ENCODE assay signal across 9 cellular contexts in the genomic region with DNA sequence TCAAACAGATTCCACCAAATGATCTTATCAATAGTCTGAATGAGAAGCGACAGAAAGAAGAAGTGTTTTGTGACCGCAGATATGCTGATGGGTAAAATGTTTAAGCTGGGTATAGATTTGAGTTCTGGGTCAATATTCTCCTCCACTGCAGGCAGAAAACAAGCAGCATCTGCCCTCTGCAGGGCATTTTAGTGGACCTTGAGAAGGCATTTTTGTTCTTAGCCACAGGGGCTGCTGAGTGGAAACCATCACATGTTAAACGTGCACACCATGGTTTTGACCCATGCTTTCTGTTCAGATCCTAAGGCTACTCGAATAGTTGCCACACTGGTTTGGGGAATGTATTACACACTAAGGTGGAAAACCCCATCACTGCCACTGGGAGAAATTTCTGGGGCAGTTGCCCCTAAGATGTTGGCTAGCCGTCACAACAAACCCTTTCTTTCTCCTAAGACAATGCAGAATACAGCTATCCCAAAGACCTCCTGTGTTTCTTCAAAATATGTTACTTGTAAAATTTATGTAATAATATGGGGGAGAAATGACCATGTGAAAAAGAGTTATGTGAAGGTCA. TPM values are rescaled to one million over a fixed set of nuclear protein-coding genes. Genes with fewer than 3 reads are reported as not detected.
DNase-seq lines count a peak whose midpoint lies in the region; ATAC-seq, FAIRE-seq and TF ChIP-seq lines count a peak whose summit lies in the region.
"Had no signal": no experiment of that assay in that cellular context is flagged by ENCODE, and none has a peak within 500 bp of the region (broad histone marks: within the 10 kb centered on the region; RNA-seq: fewer than 3 reads in every experiment).

No MANE protein-coding gene starts in this region.

- no peak for FAIRE-seq in RCC 7860 (lab: Jason Lieb, UNC)

- in situ Hi-C loops in Panc1 (cut with HindIII; ENCODE audit: low pct_unique_long_range_greater_than_20kb, low sequenced_read_pairs) = no loop called here

- no peaks in the 10 kb centered on the region for H3K9me3 ChIP-seq in Panc1 (ENCODE audit: control insufficient read depth, insufficient read depth, low read depth, low read length)

- peak; percentile 44 for ATAC-seq in GM19035 (IDR thresholded peaks at IDR 0.05; ENCODE audit: unreplicated experiment)
- ATAC-seq in Panc1 = no peak
- ATAC-seq in foreskin keratinocyte = no peak
- ATAC-seq in GM21447 (IDR thresholded peaks at IDR 0.05; ENCODE audit: unreplicated experiment) = no peak

- H3K4me1 ChIP-seq in Panc1 (ENCODE audit: control insufficient read depth, insufficient read depth, low read length) = peaks cover 3% of the 10 kb centered on the region
- no peaks in the 10 kb centered on the region for H3K4me1 ChIP-seq in foreskin keratinocyte

- POLR2A ChIA-PET in Panc1 (lab: Charles Lee) = no interaction called here

- TF ChIP-seq CTCF in Panc1 (IDR thresholded peaks at IDR 0.05) (peak; percentile 64), foreskin keratinocyte (conservative IDR thresholded peaks at IDR 0.05) (peak; percentile 33)

- H3K36me3 ChIP-seq in Panc1 (ENCODE audit: control insufficient read depth, insufficient read depth, low read length) = no peaks in the 10 kb centered on the region

- no peak overlapping the region for H3K4me3 ChIP-seq in Panc1 (ENCODE audit: low read depth in 2 of 2, low read length in 2 of 2)

- peak; percentile 33 for DNase-seq in A172 (ENCODE audit: low spot score)
- no peak for DNase-seq in Panc1 (ENCODE audit: low read depth, low spot score)
- no peak for DNase-seq in foreskin keratinocyte
- DNase-seq in iPS-NIHi7 (ENCODE audit: extremely low spot score) = no peak
- no peak for DNase-seq in NCI-H2196 (lab: John Stamatoyannopoulos, UW; ENCODE audit: unreplicated experiment)
- no peak for DNase-seq in RCC 7860 (ENCODE audit: low spot score)
- DNase-seq: DMS79 had no signal

- H3K27ac ChIP-seq in Panc1 (ENCODE audit: low read length) (no peak overlapping the region), foreskin keratinocyte (no peak overlapping the region)

- BruUV-seq in Panc1 (replicated peaks; lab: Mats Ljungman, UMichigan) = no TSS peak

- H3K27me3 ChIP-seq in Panc1 (ENCODE audit: control insufficient read depth, insufficient read depth, low read length) (peaks cover 69% of the 10 kb centered on the region), foreskin keratinocyte (peaks cover 100% of the 10 kb centered on the region)

- CTCF ChIA-PET in Panc1 (lab: Charles Lee) = no interaction called here

- intact Hi-C loops in Panc1 (cut with micrococcal nuclease; ENCODE audit: unreplicated experiment) = loop anchor here (5.0 to 10.0 kb wide), 3 partner anchors 73 to 1398 kb away; no protein-coding TSS in a partner anchor

RNA-seq across cellular contexts. Expression of a gene that starts 5.5 kb away (rescaled TPM):
- total RNA-seq in A172 (2014; rRNA removed; shearing (Covaris generic)) = 0.91 and 0.93 TPM in 2 replicates
- total RNA-seq in Panc1 (2021; ENCODE audit: unreplicated experiment) (not detected), foreskin keratinocyte (not detected in 2 replicates)
- not detected for polyA plus RNA-seq in Panc1 (2012; ENCODE audit: insufficient read length)
- polyA plus RNA-seq in foreskin keratinocyte = not detected in 2 replicates
